Comparison of ENCODE assay signal across 8 cellular contexts in genomic region chr10:77036993-77037734, GRCh38.
DNase-seq lines count a peak whose midpoint lies in the region; ATAC-seq and TF ChIP-seq lines count a peak whose summit lies in the region.

No MANE protein-coding gene starts in this region.

- DNase-seq in NCI-H2171 treated with DMSO at 0.1 percent for 48 hours (lab: John Stamatoyannopoulos, UW): peak; percentile 47
- no peak for DNase-seq in NCI-H2171 (lab: John Stamatoyannopoulos, UW)
- DNase-seq in NAMALWA (ENCODE audit: low spot score): peak; percentile 5
- no peak for DNase-seq in colonic mucosa
- DNase-seq in retina: peak; percentile 37
- DNase-seq in stimulated activated CD4-positive, alpha-beta T cell treated with anti-CD3 and anti-CD28 coated beads, Interleukin-12 subunit alpha, Interleukin-12 subunit beta, amount 100 ng/mL, for 4 hours: no peak
- DNase-seq in DMS79 (lab: John Stamatoyannopoulos, UW): no peak

- H3K27ac ChIP-seq in colonic mucosa: no peak overlapping the region

- intact Hi-C loops in colonic mucosa (cut with DNase I): no loop called here

- no peaks in the 10 kb centered on the region for H3K9me3 ChIP-seq in colonic mucosa

- H3K4me1 ChIP-seq in colonic mucosa: no peaks in the 10 kb centered on the region

- H3K9ac ChIP-seq in colonic mucosa (ENCODE audit: low read depth in 2 of 2, low read length in 2 of 2): no peak overlapping the region

- no peaks in the 10 kb centered on the region for H3K27me3 ChIP-seq in colonic mucosa

- no peak for ATAC-seq in GM18861 (IDR thresholded peaks at IDR 0.05; ENCODE audit: unreplicated experiment)

- TF ChIP-seq CTCF in colonic mucosa (IDR thresholded peaks at IDR 0.05): peak; percentile 48

- H3K36me3 ChIP-seq in colonic mucosa: no peaks in the 10 kb centered on the region

- H3K4me3 ChIP-seq in colonic mucosa: no peak overlapping the region

Comparison
In these comparisons a context has a peak if more than half of its experiments do, and no peak if none do; other contexts are left out.
1. DNase-seq: peak in NCI-H2171 treated with DMSO at 0.1 percent for 48 hours (single experiment), NAMALWA (single experiment) and retina (single experiment); none in NCI-H2171 (single experiment), colonic mucosa (single experiment), stimulated activated CD4-positive, alpha-beta T cell treated with anti-CD3 and anti-CD28 coated beads, Interleukin-12 subunit alpha, Interleukin-12 subunit beta, amount 100 ng/mL, for 4 hours (single experiment) and DMS79 (single experiment).